Comparison of ENCODE assay signal across 1 cellular context in the genomic region with DNA sequence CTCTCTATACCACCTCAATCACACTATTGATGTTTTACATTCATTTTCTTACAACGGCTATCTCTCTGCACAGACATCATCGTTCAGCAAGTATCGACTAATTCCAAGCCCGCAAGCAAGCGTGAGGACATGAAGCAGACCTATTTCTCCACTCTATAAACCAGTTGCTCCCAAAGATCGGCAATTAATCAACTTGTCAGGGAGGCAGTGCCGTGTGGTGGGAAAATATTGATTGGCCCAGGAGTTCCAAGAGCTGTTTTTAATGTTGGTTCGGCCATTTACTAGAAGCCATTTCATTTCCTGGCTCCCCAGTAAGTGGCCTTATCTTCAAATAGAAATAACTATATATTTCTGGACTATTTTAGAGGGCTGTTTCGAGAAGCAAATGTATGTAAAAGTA.
TF ChIP-seq lines count a peak whose summit lies in the region.

No MANE protein-coding gene starts in this region.

TF ChIP-seq in HepG2, 621 proteins besides CTCF, POLR2A, EP300 and RAD21 (continued from another document):
- no peak for TF ChIP-seq HOMEZ (CRISPR knock-in tag; IDR thresholded peaks at IDR 0.05; ENCODE audit: low read depth)
- TF ChIP-seq PTBP1 (IDR thresholded peaks at IDR 0.05; ENCODE audit: low read depth, low read length, poor library complexity, severe bottlenecking), result no peak
- no peak for TF ChIP-seq JDP2 (CRISPR knock-in tag; IDR thresholded peaks at IDR 0.05; ENCODE audit: borderline replicate concordance)
- no peak for TF ChIP-seq MTA1 (CRISPR knock-in tag; IDR thresholded peaks at IDR 0.05; ENCODE audit: borderline replicate concordance)
- TF ChIP-seq SP2 (CRISPR knock-in tag; IDR thresholded peaks at IDR 0.05), result no peak
- TF ChIP-seq ZBTB7A (CRISPR knock-in tag; IDR thresholded peaks at IDR 0.05), result no peak
- no peak for TF ChIP-seq GATAD2A (CRISPR knock-in tag; IDR thresholded peaks at IDR 0.05)
- TF ChIP-seq KLF12 (CRISPR knock-in tag; IDR thresholded peaks at IDR 0.05; ENCODE audit: borderline replicate concordance), result no peak
- no peak for TF ChIP-seq RERE (CRISPR knock-in tag; IDR thresholded peaks at IDR 0.05; ENCODE audit: low read depth)
- TF ChIP-seq ZBTB7B (CRISPR knock-in tag; IDR thresholded peaks at IDR 0.05), result no peak
- TF ChIP-seq FIP1L1 (IDR thresholded peaks at IDR 0.05; ENCODE audit: borderline replicate concordance, insufficient read depth, low read depth, low read length), result no peak
TF ChIP-seq in HepG2: peak in this region for 0.
